8 cellular contexts compared by ENCODE assay signal in the genomic region with DNA sequence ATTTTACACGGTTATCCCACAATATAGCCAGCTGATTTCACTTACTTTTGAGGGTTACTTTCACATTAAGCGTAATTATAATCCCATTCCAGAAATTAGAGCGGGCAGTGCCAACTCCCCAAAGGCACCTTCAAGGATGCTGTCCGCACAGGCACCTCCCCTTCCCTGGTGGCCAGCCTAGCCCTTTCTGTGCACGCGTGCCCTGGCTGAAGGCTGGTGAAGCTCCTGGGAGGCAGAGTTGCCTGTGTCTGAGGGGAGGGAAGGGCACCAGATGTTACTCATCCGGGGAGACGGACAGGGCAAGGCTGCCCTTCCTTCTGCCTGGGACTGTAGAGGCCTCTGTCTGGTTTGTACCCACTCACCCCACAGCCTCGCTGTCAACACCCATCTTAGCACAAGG.
"Had no signal": no experiment of that assay in that cellular context is flagged by ENCODE, and none has a peak within 500 bp of the region (broad histone marks: within the 10 kb centered on the region; RNA-seq: fewer than 3 reads in every experiment).

No MANE protein-coding gene starts in this region.

- H3K27ac Mint-ChIP-seq: GM23338 had no signal

- H3K4me3 Mint-ChIP-seq: GM23338 had no signal

- FAIRE-seq: H1, H54, HTR-8/SVneo, K562 had no signal

- H2AFZ ChIP-seq: GM23338 had no signal

- H3K4me3 ChIP-seq: GM23338, K562 had no signal

- H3K4me2 ChIP-seq: GM23338 had no signal

- DNase-seq: HCEC 1CT, IMR-90, KG1 had no signal
